In the genomic region with DNA sequence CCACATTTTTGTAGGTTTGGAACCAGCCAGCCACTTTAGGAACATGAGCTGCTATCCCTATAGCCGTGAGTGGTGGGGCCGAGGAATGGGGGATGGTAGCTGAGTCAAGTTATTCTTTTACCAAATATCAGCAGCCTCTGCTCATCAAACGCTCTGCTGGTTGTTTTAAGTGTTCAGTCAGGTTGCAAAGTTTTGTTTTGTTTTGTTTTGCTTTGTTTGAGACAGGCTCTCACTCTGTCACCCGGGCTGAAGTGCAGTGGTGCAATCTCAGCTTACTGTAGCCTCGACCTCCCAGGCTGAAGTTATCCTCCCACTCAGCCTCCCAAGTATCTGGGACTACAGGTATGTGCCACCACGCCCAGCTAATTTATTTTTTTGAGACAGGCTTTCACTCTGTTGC, we compare ENCODE assay signal across 18 cellular contexts. TPM values are rescaled to one million over a fixed set of nuclear protein-coding genes. Genes with fewer than 3 reads are reported as not detected.
A peak's percentile ranks its signal among the peaks of the same experiment; 100 is the strongest.
DNase-seq lines count a peak whose midpoint lies in the region; ATAC-seq, FAIRE-seq and TF ChIP-seq lines count a peak whose summit lies in the region.
"Had no signal": no experiment of that assay in that cellular context is flagged by ENCODE, and none has a peak within 500 bp of the region (broad histone marks: within the 10 kb centered on the region; RNA-seq: fewer than 3 reads in every experiment).

No MANE protein-coding gene starts in this region.

- intact Hi-C loops in HepG2 (cut with micrococcal nuclease; ENCODE audit: unreplicated experiment) (no loop called here), right lobe of liver (cut with DNase I) (no loop called here)

- no peaks in the 10 kb centered on the region for H4K20me1 ChIP-seq in HepG2 (ENCODE audit: insufficient read depth, low read length)

- peak overlapping the region; percentile 44; the same call in 1 of the 2 replicates for H3K9ac ChIP-seq in HepG2 (ENCODE audit: insufficient read depth, low read depth, low read length)
- H3K9ac ChIP-seq: BLaER1 had no signal

- H3K27ac ChIP-seq in HepG2 (ENCODE audit: extremely low read length, insufficient read depth, low read length) = peak overlapping the region; percentile 55
- no peak overlapping the region for H3K27ac ChIP-seq in right lobe of liver
- H3K27ac ChIP-seq: BLaER1, HL-60 had no signal

- H3K79me2 ChIP-seq in HepG2 (ENCODE audit: insufficient read depth, low read length) = peaks cover 97% of the 10 kb centered on the region

- WGBS in HepG2 (ENCODE audit: low lambda C conversion rate) = 12% methylated on average over 5 of the region's 6 CpGs
- 47% methylated on average over 4 of the region's 6 CpGs for WGBS in right lobe of liver (ENCODE audit: insufficient coverage, low coverage, low lambda C conversion rate, missing lambda C conversion rate)

- H3K36me3 Mint-ChIP-seq in progenitor cell of endocrine pancreas (ENCODE audit: insufficient read depth) = peaks cover 8% of the 10 kb centered on the region
- H3K36me3 Mint-ChIP-seq in activated CD4-positive, alpha-beta T cell treated with anti-CD3 and anti-CD28 coated beads, Interleukin-2, amount 10 ng/mL, durations not matched to agents 7 days and 5 days (ENCODE audit: low read depth) = peaks cover 47% of the 10 kb centered on the region

- peak overlapping the region; percentile 69 for H3K27ac Mint-ChIP-seq in progenitor cell of endocrine pancreas
- no peak overlapping the region for H3K27ac Mint-ChIP-seq in activated CD4-positive, alpha-beta T cell treated with anti-CD3 and anti-CD28 coated beads, Interleukin-2, amount 10 ng/mL, durations not matched to agents 7 days and 5 days

- H3K9me3 Mint-ChIP-seq in progenitor cell of endocrine pancreas (ENCODE audit: low read depth) = peaks cover 4% of the 10 kb centered on the region
- H3K9me3 Mint-ChIP-seq in activated CD4-positive, alpha-beta T cell treated with anti-CD3 and anti-CD28 coated beads, Interleukin-2, amount 10 ng/mL, durations not matched to agents 7 days and 5 days = peaks cover 5% of the 10 kb centered on the region

- peaks cover 39% of the 10 kb centered on the region for H3K4me1 ChIP-seq in HepG2 (ENCODE audit: insufficient read depth, low read length)
- peaks cover 0 to 4% (median 0%) of the 10 kb centered on the region in 4 donors for H3K4me1 ChIP-seq in right lobe of liver

- H3K9me3 ChIP-seq in HepG2 (ENCODE audit: low read length) (no peaks in the 10 kb centered on the region), right lobe of liver (no peaks in the 10 kb centered on the region)

- H3K36me3 ChIP-seq in HepG2 (replicated peaks in 1 of 2; ENCODE audit: control insufficient read depth in 1 of 2, insufficient read depth in 2 of 2, low read length in 2 of 2) (peaks cover 0 to under 1% of the 10 kb centered on the region in 2 experiments; a peak in 1 of 5 replicates), right lobe of liver (no peaks in the 10 kb centered on the region)
- H3K36me3 ChIP-seq: HAP-1 had no signal

- ATAC-seq in HepG2 (peak; percentile 84), right lobe of liver (no peak), HG03108 (IDR thresholded peaks at IDR 0.05; ENCODE audit: unreplicated experiment) (no peak)

- peak; percentile 57 for DNase-seq in HepG2 (ENCODE audit: low spot score)
- no peak for DNase-seq in right lobe of liver
- DNase-seq in kidney glomerular epithelial cell (lab: John Stamatoyannopoulos, UW) = peak; percentile 25
- no peak for DNase-seq in progenitor cell of endocrine pancreas (ENCODE audit: low spot score, unreplicated experiment)
- DNase-seq in activated CD4-positive, alpha-beta T cell treated with anti-CD3 and anti-CD28 coated beads, Interleukin-2, amount 10 ng/mL, durations not matched to agents 7 days and 5 days = no peak
- no peak for DNase-seq in NCI-H2171 treated with DMSO at 0.1 percent for 48 hours (lab: John Stamatoyannopoulos, UW)
- DNase-seq: 8988T, AML-193, Calu3, DMS 273 treated with DMSO at 0.1 percent for 48 hours, DMS79, GOT3 had no signal

- peak overlapping the region; percentile 70 for H3K4me2 ChIP-seq in HepG2 (ENCODE audit: low read depth, low read length)
- H3K4me2 ChIP-seq: BLaER1 had no signal

- TF ChIP-seq EP300 in HepG2 (IDR thresholded peaks at IDR 0.05; ENCODE audit: low read depth in 2 of 2, low read length in 2 of 2) (no peak), HepG2 (CRISPR knock-in tag; IDR thresholded peaks at IDR 0.05; ENCODE audit: borderline replicate concordance) (no peak)

- no peak overlapping the region for H3K4me3 Mint-ChIP-seq in progenitor cell of endocrine pancreas (ENCODE audit: low read depth)
- H3K4me3 Mint-ChIP-seq in activated CD4-positive, alpha-beta T cell treated with anti-CD3 and anti-CD28 coated beads, Interleukin-2, amount 10 ng/mL, durations not matched to agents 7 days and 5 days = no peak overlapping the region

- no peak for TF ChIP-seq POLR2A in HepG2 (IDR thresholded peaks at IDR 0.05; ENCODE audit: insufficient read depth in 1 of 2, low read depth in 2 of 2, low read length in 2 of 2)
- TF ChIP-seq POLR2A in right lobe of liver (IDR thresholded peaks at IDR 0.05) = no peak

- POLR2A ChIA-PET in HepG2 (lab: Yijun Ruan, JAX) = interaction anchor here (0.6 to 1.9 kb wide), 4 partner anchors 12 to 65 kb away, joined by 3 to 17 read pairs (median 5); a partner anchor contains a TSS
- POLR2A ChIA-PET in activated CD4-positive, alpha-beta T cell treated with anti-CD3 and anti-CD28 coated beads, Interleukin-2, amount 10 ng/mL, durations not matched to agents 7 days and 5 days (lab: Charles Lee) = no interaction called here

- peak; percentile 78 for FAIRE-seq in HepG2 (lab: Jason Lieb, UNC)
- FAIRE-seq: GM12891 had no signal

- no peak overlapping the region for H2AFZ ChIP-seq in HepG2 (ENCODE audit: low read length)

- H3K27me3 ChIP-seq in HepG2 (ENCODE audit: control insufficient read depth in 1 of 2, insufficient read depth in 2 of 2, low read length in 2 of 2) (no peaks in the 10 kb centered on the region), right lobe of liver (no peaks in the 10 kb centered on the region)
- H3K27me3 ChIP-seq: BLaER1 had no signal

- H3K4me1 Mint-ChIP-seq in progenitor cell of endocrine pancreas (ENCODE audit: low read depth) = peaks cover 10% of the 10 kb centered on the region
- peaks cover 31% of the 10 kb centered on the region for H3K4me1 Mint-ChIP-seq in activated CD4-positive, alpha-beta T cell treated with anti-CD3 and anti-CD28 coated beads, Interleukin-2, amount 10 ng/mL, durations not matched to agents 7 days and 5 days

- in situ Hi-C loops in HepG2 (cut with HindIII; ENCODE audit: extremely low pct_ligation_motif_present, low pct_unique_long_range_greater_than_20kb) = no loop called here

- TF ChIP-seq CTCF in HepG2 (CRISPR knock-in tag; IDR thresholded peaks at IDR 0.05) (no peak), right lobe of liver (IDR thresholded peaks at IDR 0.05) (no peak), progenitor cell of endocrine pancreas (IDR thresholded peaks at IDR 0.05; ENCODE audit: unreplicated experiment) (no peak)

- no TSS peak for BruUV-seq in HepG2 (replicated peaks; lab: Mats Ljungman, UMichigan)

- no peaks in the 10 kb centered on the region for H3K27me3 Mint-ChIP-seq in progenitor cell of endocrine pancreas
- H3K27me3 Mint-ChIP-seq in activated CD4-positive, alpha-beta T cell treated with anti-CD3 and anti-CD28 coated beads, Interleukin-2, amount 10 ng/mL, durations not matched to agents 7 days and 5 days = no peaks in the 10 kb centered on the region

- TF ChIP-seq RAD21 in HepG2 (CRISPR knock-in tag; IDR thresholded peaks at IDR 0.05) = no peak

- CTCF ChIA-PET in HepG2 (lab: Yijun Ruan, JAX; ENCODE audit: low intra/inter-chr PET ratio, low total read pairs) = no interaction called here
- CTCF ChIA-PET in activated CD4-positive, alpha-beta T cell treated with anti-CD3 and anti-CD28 coated beads, Interleukin-2, amount 10 ng/mL, durations not matched to agents 7 days and 5 days (lab: Charles Lee) = no interaction called here

- H3K4me3 ChIP-seq in HepG2 (replicated peaks in 1 of 3; ENCODE audit: insufficient read depth in 1 of 3, low read depth in 2 of 3, low read length in 3 of 3) = peak overlapping the region in 2 of 3 experiments; percentile 6 to 43; a peak in 1 of 6 replicates
- no peak overlapping the region for H3K4me3 ChIP-seq in right lobe of liver
- H3K4me3 ChIP-seq: BLaER1, HAP-1 had no signal

RNA-seq across cellular contexts. Expression of a gene that starts 14.4 kb away (rescaled TPM):
- 51.3 and 61.3 TPM in 2 replicates for total RNA-seq in HepG2 (2016; rRNA removed; fragmentation: Illumina TruSeq; extraction: Trizol)
- 14.3 and 17.6 TPM in 2 replicates for total RNA-seq in HepG2 (2016; cell fraction: cytosol; rRNA removed; fragmentation: Illumina TruSeq; extraction: Trizol; ENCODE audit: low read depth)
- 52.6 and 55.2 TPM in 2 replicates for total RNA-seq in HepG2 (2016; cell fraction: insoluble cytoplasmic fraction; rRNA removed; fragmentation: Illumina TruSeq; extraction: Trizol)
- 20.5 and 20.9 TPM in 2 replicates for total RNA-seq in HepG2 (2016; cell fraction: membrane; rRNA removed; fragmentation: Illumina TruSeq; extraction: Trizol)
- total RNA-seq in HepG2 (2016; cell fraction: nucleus; rRNA removed; fragmentation: Illumina TruSeq; extraction: Trizol) = 68.3 and 86.3 TPM in 2 replicates
- polyA plus RNA-seq in HepG2 (2011; rRNA removed) = 10.2 and 12.0 TPM in 2 replicates
- 5.5 and 7.0 TPM in 2 replicates for polyA plus RNA-seq in HepG2 (2011; cell fraction: cytosol; rRNA removed)
- 68.4 and 82.0 TPM in 2 replicates for polyA plus RNA-seq in HepG2 (2011; cell fraction: nucleus; rRNA removed)
- 19.1 and 30.8 TPM in 2 replicates for polyA plus RNA-seq in HepG2 (2012)
- polyA plus RNA-seq in HepG2 (2016; cell fraction: cytosol; fragmentation: Illumina TruSeq; extraction: Trizol; ENCODE audit: low read depth) = 3.8 and 4.8 TPM in 2 replicates
- polyA plus RNA-seq in HepG2 (2016; cell fraction: insoluble cytoplasmic fraction; fragmentation: Illumina TruSeq; extraction: Trizol; ENCODE audit: low read depth) = 30.8 and 43.5 TPM in 2 replicates
- polyA plus RNA-seq in HepG2 (2016; cell fraction: membrane; fragmentation: Illumina TruSeq; extraction: Trizol; ENCODE audit: low read depth) = 8.6 and 10.2 TPM in 2 replicates
- polyA plus RNA-seq in HepG2 (2016; cell fraction: nucleus; fragmentation: Illumina TruSeq; extraction: Trizol; ENCODE audit: insufficient read depth, low read depth) = 146 and 156 TPM in 2 replicates
- polyA minus RNA-seq in HepG2 (2011; rRNA and poly(A)+ RNA removed; ENCODE audit: low replicate concordance) = 17.9 and 49.9 TPM in 2 replicates
- polyA minus RNA-seq in HepG2 (2011; cell fraction: cytosol; rRNA and poly(A)+ RNA removed) = 22.2 and 23.7 TPM in 2 replicates
- polyA minus RNA-seq in HepG2 (2011; cell fraction: nucleus; rRNA and poly(A)+ RNA removed) = 47.6 and 50.8 TPM in 2 replicates
- total RNA-seq in right lobe of liver = 10 to 100 TPM; 17.1 to 22.8 (median 19.2) TPM
- 91.4 and 102 TPM in 2 replicates for total RNA-seq in progenitor cell of endocrine pancreas
- 100 to 1,000 TPM; 112 to 124 TPM for total RNA-seq in activated CD4-positive, alpha-beta T cell treated with anti-CD3 and anti-CD28 coated beads, Interleukin-2, amount 10 ng/mL, durations not matched to agents 7 days and 5 days
- total RNA-seq: G401 had no signal

RNA-seq across cellular contexts. Expression of a gene that starts 20.2 kb away (rescaled TPM):
- 0.18 and 0.62 TPM in 2 replicates for total RNA-seq in HepG2 (2016; rRNA removed; fragmentation: Illumina TruSeq; extraction: Trizol)
- total RNA-seq in HepG2 (2016; cell fraction: cytosol; rRNA removed; fragmentation: Illumina TruSeq; extraction: Trizol; ENCODE audit: low read depth) = 0.30 and 0.44 TPM in 2 replicates
- total RNA-seq in HepG2 (2016; cell fraction: insoluble cytoplasmic fraction; rRNA removed; fragmentation: Illumina TruSeq; extraction: Trizol) = 0.22 and 0.82 TPM in 2 replicates
- 0.62 and 0.77 TPM in 2 replicates for total RNA-seq in HepG2 (2016; cell fraction: membrane; rRNA removed; fragmentation: Illumina TruSeq; extraction: Trizol)
- total RNA-seq in HepG2 (2016; cell fraction: nucleus; rRNA removed; fragmentation: Illumina TruSeq; extraction: Trizol) = 0.94 and 1.2 TPM in 2 replicates
- polyA plus RNA-seq in HepG2 (2011; rRNA removed) = 0.59 and 0.63 TPM in 2 replicates
- 0.06 and 0.16 TPM in 2 replicates for polyA plus RNA-seq in HepG2 (2011; cell fraction: cytosol; rRNA removed)
- polyA plus RNA-seq in HepG2 (2011; cell fraction: nucleus; rRNA removed) = 2.4 and 3.5 TPM in 2 replicates
- polyA plus RNA-seq in HepG2 (2012) = 0.16 and 0.23 TPM in 2 replicates
- polyA plus RNA-seq in HepG2 (2016; cell fraction: cytosol; fragmentation: Illumina TruSeq; extraction: Trizol; ENCODE audit: low read depth) = 0.15 and 0.20 TPM in 2 replicates
- not detected in 2 replicates for polyA plus RNA-seq in HepG2 (2016; cell fraction: insoluble cytoplasmic fraction; fragmentation: Illumina TruSeq; extraction: Trizol; ENCODE audit: low read depth)
- polyA plus RNA-seq in HepG2 (2016; cell fraction: membrane; fragmentation: Illumina TruSeq; extraction: Trizol; ENCODE audit: low read depth) = 0.30 TPM in 1 of 2 replicates, not detected in the other
- polyA plus RNA-seq in HepG2 (2016; cell fraction: nucleus; fragmentation: Illumina TruSeq; extraction: Trizol; ENCODE audit: insufficient read depth, low read depth) = 2.0 and 2.2 TPM in 2 replicates
- 1.8 TPM in 1 of 2 replicates, not detected in the other for polyA minus RNA-seq in HepG2 (2011; rRNA and poly(A)+ RNA removed; ENCODE audit: low replicate concordance)
- not detected in 2 replicates for polyA minus RNA-seq in HepG2 (2011; cell fraction: cytosol; rRNA and poly(A)+ RNA removed)
- 3.0 and 4.8 TPM in 2 replicates for polyA minus RNA-seq in HepG2 (2011; cell fraction: nucleus; rRNA and poly(A)+ RNA removed)
- total RNA-seq in right lobe of liver = not detected
- not detected in 2 replicates for total RNA-seq in progenitor cell of endocrine pancreas
- not detected for total RNA-seq in activated CD4-positive, alpha-beta T cell treated with anti-CD3 and anti-CD28 coated beads, Interleukin-2, amount 10 ng/mL, durations not matched to agents 7 days and 5 days
- total RNA-seq: Calu3, G401 had no signal

RNA-seq across cellular contexts. Expression of a gene that starts 45.5 kb away (rescaled TPM):
- total RNA-seq in HepG2 (2016; rRNA removed; fragmentation: Illumina TruSeq; extraction: Trizol) = not detected in 2 replicates
- not detected in 2 replicates for total RNA-seq in HepG2 (2016; cell fraction: cytosol; rRNA removed; fragmentation: Illumina TruSeq; extraction: Trizol; ENCODE audit: low read depth)
- total RNA-seq in HepG2 (2016; cell fraction: insoluble cytoplasmic fraction; rRNA removed; fragmentation: Illumina TruSeq; extraction: Trizol) = not detected in 2 replicates
- not detected in 2 replicates for total RNA-seq in HepG2 (2016; cell fraction: membrane; rRNA removed; fragmentation: Illumina TruSeq; extraction: Trizol)
- total RNA-seq in HepG2 (2016; cell fraction: nucleus; rRNA removed; fragmentation: Illumina TruSeq; extraction: Trizol) = not detected in 2 replicates
- not detected in 2 replicates for polyA plus RNA-seq in HepG2 (2011; rRNA removed)
- not detected in 2 replicates for polyA plus RNA-seq in HepG2 (2011; cell fraction: cytosol; rRNA removed)
- polyA plus RNA-seq in HepG2 (2011; cell fraction: nucleus; rRNA removed) = 0.21 and 0.71 TPM in 2 replicates
- polyA plus RNA-seq in HepG2 (2012) = 0.21 TPM in 1 of 2 replicates, not detected in the other
- not detected in 2 replicates for polyA plus RNA-seq in HepG2 (2016; cell fraction: cytosol; fragmentation: Illumina TruSeq; extraction: Trizol; ENCODE audit: low read depth)
- not detected in 2 replicates for polyA plus RNA-seq in HepG2 (2016; cell fraction: insoluble cytoplasmic fraction; fragmentation: Illumina TruSeq; extraction: Trizol; ENCODE audit: low read depth)
- polyA plus RNA-seq in HepG2 (2016; cell fraction: membrane; fragmentation: Illumina TruSeq; extraction: Trizol; ENCODE audit: low read depth) = not detected in 2 replicates
- 0.45 TPM in 1 of 2 replicates, not detected in the other for polyA plus RNA-seq in HepG2 (2016; cell fraction: nucleus; fragmentation: Illumina TruSeq; extraction: Trizol; ENCODE audit: insufficient read depth, low read depth)
- not detected in 2 replicates for polyA minus RNA-seq in HepG2 (2011; rRNA and poly(A)+ RNA removed; ENCODE audit: low replicate concordance)
- polyA minus RNA-seq in HepG2 (2011; cell fraction: cytosol; rRNA and poly(A)+ RNA removed) = not detected in 2 replicates
- polyA minus RNA-seq in HepG2 (2011; cell fraction: nucleus; rRNA and poly(A)+ RNA removed) = not detected in 2 replicates
- total RNA-seq in right lobe of liver = under 1 TPM in 1 of 6 experiments, not detected in 5; 0.76 TPM
- total RNA-seq in progenitor cell of endocrine pancreas = 0.47 and 0.60 TPM in 2 replicates
- total RNA-seq in activated CD4-positive, alpha-beta T cell treated with anti-CD3 and anti-CD28 coated beads, Interleukin-2, amount 10 ng/mL, durations not matched to agents 7 days and 5 days = not detected
- total RNA-seq: G401 had no signal

RNA-seq across cellular contexts. Expression of a gene that starts 51.2 kb away (rescaled TPM):
- total RNA-seq in HepG2 (2016; rRNA removed; fragmentation: Illumina TruSeq; extraction: Trizol) (120 and 143 TPM in 2 replicates), right lobe of liver (100 to 1,000 TPM; 198 to 587 (median 295) TPM), progenitor cell of endocrine pancreas (93.3 and 102 TPM in 2 replicates)
- total RNA-seq in HepG2 (2016; cell fraction: cytosol; rRNA removed; fragmentation: Illumina TruSeq; extraction: Trizol; ENCODE audit: low read depth) = 60.4 and 70.3 TPM in 2 replicates
- total RNA-seq in HepG2 (2016; cell fraction: insoluble cytoplasmic fraction; rRNA removed; fragmentation: Illumina TruSeq; extraction: Trizol) = 129 and 145 TPM in 2 replicates
- 63.1 and 70.2 TPM in 2 replicates for total RNA-seq in HepG2 (2016; cell fraction: membrane; rRNA removed; fragmentation: Illumina TruSeq; extraction: Trizol)
- 47.8 and 63.8 TPM in 2 replicates for total RNA-seq in HepG2 (2016; cell fraction: nucleus; rRNA removed; fragmentation: Illumina TruSeq; extraction: Trizol)
- polyA plus RNA-seq in HepG2 (2011; rRNA removed) = 159 and 181 TPM in 2 replicates
- 124 and 244 TPM in 2 replicates for polyA plus RNA-seq in HepG2 (2011; cell fraction: cytosol; rRNA removed)
- 150 and 188 TPM in 2 replicates for polyA plus RNA-seq in HepG2 (2011; cell fraction: nucleus; rRNA removed)
- polyA plus RNA-seq in HepG2 (2012) = 66.3 and 104 TPM in 2 replicates
- 67.3 and 70.6 TPM in 2 replicates for polyA plus RNA-seq in HepG2 (2016; cell fraction: cytosol; fragmentation: Illumina TruSeq; extraction: Trizol; ENCODE audit: low read depth)
- 125 and 141 TPM in 2 replicates for polyA plus RNA-seq in HepG2 (2016; cell fraction: insoluble cytoplasmic fraction; fragmentation: Illumina TruSeq; extraction: Trizol; ENCODE audit: low read depth)
- polyA plus RNA-seq in HepG2 (2016; cell fraction: membrane; fragmentation: Illumina TruSeq; extraction: Trizol; ENCODE audit: low read depth) = 61.9 and 66.8 TPM in 2 replicates
- 98.1 and 122 TPM in 2 replicates for polyA plus RNA-seq in HepG2 (2016; cell fraction: nucleus; fragmentation: Illumina TruSeq; extraction: Trizol; ENCODE audit: insufficient read depth, low read depth)
- polyA minus RNA-seq in HepG2 (2011; rRNA and poly(A)+ RNA removed; ENCODE audit: low replicate concordance) = 36.0 and 80.8 TPM in 2 replicates
- 35.0 and 38.4 TPM in 2 replicates for polyA minus RNA-seq in HepG2 (2011; cell fraction: cytosol; rRNA and poly(A)+ RNA removed)
- 27.8 and 28.0 TPM in 2 replicates for polyA minus RNA-seq in HepG2 (2011; cell fraction: nucleus; rRNA and poly(A)+ RNA removed)
- 100 to 1,000 TPM; 117 to 129 TPM for total RNA-seq in activated CD4-positive, alpha-beta T cell treated with anti-CD3 and anti-CD28 coated beads, Interleukin-2, amount 10 ng/mL, durations not matched to agents 7 days and 5 days
- total RNA-seq: G401 had no signal

RNA-seq across cellular contexts. Expression of a gene that starts 58.8 kb away (rescaled TPM):
- total RNA-seq in HepG2 (2016; rRNA removed; fragmentation: Illumina TruSeq; extraction: Trizol) (0.31 TPM in 1 of 2 replicates, not detected in the other), right lobe of liver (1 to 10 TPM in 2 of 6 experiments, not detected in 4; 3.5 to 7.1 TPM), progenitor cell of endocrine pancreas (not detected in 2 replicates)
- 0.30 TPM in 1 of 2 replicates, not detected in the other for total RNA-seq in HepG2 (2016; cell fraction: cytosol; rRNA removed; fragmentation: Illumina TruSeq; extraction: Trizol; ENCODE audit: low read depth)
- total RNA-seq in HepG2 (2016; cell fraction: insoluble cytoplasmic fraction; rRNA removed; fragmentation: Illumina TruSeq; extraction: Trizol) = 0.13 and 0.26 TPM in 2 replicates
- total RNA-seq in HepG2 (2016; cell fraction: membrane; rRNA removed; fragmentation: Illumina TruSeq; extraction: Trizol) = 0.28 TPM in 1 of 2 replicates, not detected in the other
- 0.28 TPM in 1 of 2 replicates, not detected in the other for total RNA-seq in HepG2 (2016; cell fraction: nucleus; rRNA removed; fragmentation: Illumina TruSeq; extraction: Trizol)
- 0.07 TPM in 1 of 2 replicates, not detected in the other for polyA plus RNA-seq in HepG2 (2011; rRNA removed)
- not detected in 2 replicates for polyA plus RNA-seq in HepG2 (2011; cell fraction: cytosol; rRNA removed)
- 0.10 TPM in 1 of 2 replicates, not detected in the other for polyA plus RNA-seq in HepG2 (2011; cell fraction: nucleus; rRNA removed)
- 4.9 and 5.3 TPM in 2 replicates for polyA plus RNA-seq in HepG2 (2012)
- 0.10 TPM in 1 of 2 replicates, not detected in the other for polyA plus RNA-seq in HepG2 (2016; cell fraction: cytosol; fragmentation: Illumina TruSeq; extraction: Trizol; ENCODE audit: low read depth)
- polyA plus RNA-seq in HepG2 (2016; cell fraction: insoluble cytoplasmic fraction; fragmentation: Illumina TruSeq; extraction: Trizol; ENCODE audit: low read depth) = 0.23 TPM in 1 of 2 replicates, not detected in the other
- not detected in 2 replicates for polyA plus RNA-seq in HepG2 (2016; cell fraction: membrane; fragmentation: Illumina TruSeq; extraction: Trizol; ENCODE audit: low read depth)
- polyA plus RNA-seq in HepG2 (2016; cell fraction: nucleus; fragmentation: Illumina TruSeq; extraction: Trizol; ENCODE audit: insufficient read depth, low read depth) = not detected in 2 replicates
- polyA minus RNA-seq in HepG2 (2011; rRNA and poly(A)+ RNA removed; ENCODE audit: low replicate concordance) = 0.22 and 11.7 TPM in 2 replicates
- polyA minus RNA-seq in HepG2 (2011; cell fraction: cytosol; rRNA and poly(A)+ RNA removed) = not detected in 2 replicates
- not detected in 2 replicates for polyA minus RNA-seq in HepG2 (2011; cell fraction: nucleus; rRNA and poly(A)+ RNA removed)
- 1 to 10 TPM; 3.3 to 3.4 TPM for total RNA-seq in activated CD4-positive, alpha-beta T cell treated with anti-CD3 and anti-CD28 coated beads, Interleukin-2, amount 10 ng/mL, durations not matched to agents 7 days and 5 days
- total RNA-seq: G401 had no signal

Comparison
In these comparisons a context has a peak if more than half of its experiments do, and no peak if none do; other contexts are left out.
1. DNase-seq: peak in HepG2 (single experiment) and kidney glomerular epithelial cell (single experiment); none in right lobe of liver (0 of 3), progenitor cell of endocrine pancreas (single experiment), activated CD4-positive, alpha-beta T cell treated with anti-CD3 and anti-CD28 coated beads, Interleukin-2, amount 10 ng/mL, durations not matched to agents 7 days and 5 days (single experiment) and NCI-H2171 treated with DMSO at 0.1 percent for 48 hours (single experiment).
2. H3K4me3 ChIP-seq: peak in HepG2 (2 of 3); none in right lobe of liver (0 of 3).